In the genomic region with DNA sequence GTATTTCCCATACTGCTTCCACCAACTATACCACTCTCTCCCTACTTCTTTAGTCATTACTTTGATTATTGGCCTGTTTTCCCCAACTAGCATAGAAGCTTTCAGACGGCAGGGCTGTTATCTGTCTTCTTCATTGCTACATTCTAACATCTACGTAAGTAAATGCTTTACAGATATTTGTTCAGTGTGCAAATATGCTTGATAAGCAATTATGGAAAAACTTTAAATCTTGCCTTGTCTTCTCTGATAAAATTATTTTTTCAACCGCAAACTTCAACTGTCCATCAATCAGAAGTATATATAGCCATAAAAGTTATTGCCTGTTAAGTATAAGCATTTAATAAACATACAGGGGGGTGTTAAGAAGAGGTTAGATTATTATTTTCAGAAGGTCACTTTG, we compare ENCODE assay signal across 2 cellular contexts.
A peak's percentile ranks its signal among the peaks of the same experiment; 100 is the strongest.
TF ChIP-seq lines count a peak whose summit lies in the region.

No MANE protein-coding gene starts in this region.

TF ChIP-seq in HepG2, 621 proteins besides CTCF, POLR2A, EP300 and RAD21:
- TF ChIP-seq MAFF (IDR thresholded peaks at IDR 0.05; ENCODE audit: low read depth, low read length) (peak; percentile 76), CENPX (CRISPR knock-in tag; IDR thresholded peaks at IDR 0.05) (no peak), MAFK (conservative IDR thresholded peaks at IDR 0.05 in 1 of 2, IDR thresholded peaks at IDR 0.05 in 1 of 2; ENCODE audit: low read length in 2 of 2) (peak; percentile 71 to 84; a peak in 3 of 4 replicates)

TF ChIP-seq in K562, 482 proteins besides CTCF, POLR2A, EP300 and RAD21:
- TF ChIP-seq MEF2D (tag; conservative IDR thresholded peaks at IDR 0.05; ENCODE audit: low read depth) (no peak), HLTF (IDR thresholded peaks at IDR 0.05) (no peak), HNRNPH1 (optimal IDR thresholded peaks at IDR 0.05; ENCODE audit: low read depth, low read length) (no peak), NCOA4 (IDR thresholded peaks at IDR 0.05; ENCODE audit: partially characterized antibody) (no peak), ZNF316 (IDR thresholded peaks at IDR 0.05) (peak; percentile 69), MAFF (IDR thresholded peaks at IDR 0.05; ENCODE audit: low read length) (peak; percentile 29; the same call in 1 of the 2 replicates), MAFG (tag; conservative IDR thresholded peaks at IDR 0.05) (peak; percentile 32; the same call in 1 of the 2 replicates), C11orf30 (IDR thresholded peaks at IDR 0.05; ENCODE audit: low read depth) (peak; percentile 36; the same call in 1 of the 2 replicates), RBBP5 (IDR thresholded peaks at IDR 0.05; ENCODE audit: borderline replicate concordance, insufficient read depth, low read length, poor library complexity, severe bottlenecking) (no peak)
- TF ChIP-seq, protein P1, sequence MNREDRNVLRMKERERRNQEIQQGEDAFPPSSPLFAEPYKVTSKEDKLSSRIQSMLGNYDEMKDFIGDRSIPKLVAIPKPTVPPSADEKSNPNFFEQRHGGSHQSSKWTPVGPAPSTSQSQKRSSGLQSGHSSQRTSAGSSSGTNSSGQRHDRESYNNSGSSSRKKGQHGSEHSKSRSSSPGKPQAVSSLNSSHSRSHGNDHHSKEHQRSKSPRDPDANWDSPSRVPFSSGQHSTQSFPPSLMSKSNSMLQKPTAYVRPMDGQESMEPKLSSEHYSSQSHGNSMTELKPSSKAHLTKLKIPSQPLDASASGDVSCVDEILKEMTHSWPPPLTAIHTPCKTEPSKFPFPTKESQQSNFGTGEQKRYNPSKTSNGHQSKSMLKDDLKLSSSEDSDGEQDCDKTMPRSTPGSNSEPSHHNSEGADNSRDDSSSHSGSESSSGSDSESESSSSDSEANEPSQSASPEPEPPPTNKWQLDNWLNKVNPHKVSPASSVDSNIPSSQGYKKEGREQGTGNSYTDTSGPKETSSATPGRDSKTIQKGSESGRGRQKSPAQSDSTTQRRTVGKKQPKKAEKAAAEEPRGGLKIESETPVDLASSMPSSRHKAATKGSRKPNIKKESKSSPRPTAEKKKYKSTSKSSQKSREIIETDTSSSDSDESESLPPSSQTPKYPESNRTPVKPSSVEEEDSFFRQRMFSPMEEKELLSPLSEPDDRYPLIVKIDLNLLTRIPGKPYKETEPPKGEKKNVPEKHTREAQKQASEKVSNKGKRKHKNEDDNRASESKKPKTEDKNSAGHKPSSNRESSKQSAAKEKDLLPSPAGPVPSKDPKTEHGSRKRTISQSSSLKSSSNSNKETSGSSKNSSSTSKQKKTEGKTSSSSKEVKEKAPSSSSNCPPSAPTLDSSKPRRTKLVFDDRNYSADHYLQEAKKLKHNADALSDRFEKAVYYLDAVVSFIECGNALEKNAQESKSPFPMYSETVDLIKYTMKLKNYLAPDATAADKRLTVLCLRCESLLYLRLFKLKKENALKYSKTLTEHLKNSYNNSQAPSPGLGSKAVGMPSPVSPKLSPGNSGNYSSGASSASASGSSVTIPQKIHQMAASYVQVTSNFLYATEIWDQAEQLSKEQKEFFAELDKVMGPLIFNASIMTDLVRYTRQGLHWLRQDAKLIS (CRISPR knock-in tag; IDR thresholded peaks at IDR 0.05): no peak
